6 cellular contexts compared by ENCODE assay signal in genomic region chrX:52516987-52517325, GRCh38. TPM values are rescaled to one million over a fixed set of nuclear protein-coding genes. Genes with fewer than 3 reads are reported as not detected.
"Had no signal": no experiment of that assay in that cellular context is flagged by ENCODE, and none has a peak within 500 bp of the region (broad histone marks: within the 10 kb centered on the region; RNA-seq: fewer than 3 reads in every experiment).

Gene XAGE1B, minus strand, starts transcription at chrX:52517063. Its CDS starts 1,536 bp downstream, at chrX:52515527.

RNA-seq across cellular contexts. Expression of gene XAGE1B, which starts in this region (rescaled TPM):
- total RNA-seq: LHCN-M2, MCF 10A, OCI-LY7, PC-9, Right ventricle myocardium inferior, SJCRH30 had no signal
